Comparison of ENCODE assay signal across 20 cellular contexts in the genomic region with DNA sequence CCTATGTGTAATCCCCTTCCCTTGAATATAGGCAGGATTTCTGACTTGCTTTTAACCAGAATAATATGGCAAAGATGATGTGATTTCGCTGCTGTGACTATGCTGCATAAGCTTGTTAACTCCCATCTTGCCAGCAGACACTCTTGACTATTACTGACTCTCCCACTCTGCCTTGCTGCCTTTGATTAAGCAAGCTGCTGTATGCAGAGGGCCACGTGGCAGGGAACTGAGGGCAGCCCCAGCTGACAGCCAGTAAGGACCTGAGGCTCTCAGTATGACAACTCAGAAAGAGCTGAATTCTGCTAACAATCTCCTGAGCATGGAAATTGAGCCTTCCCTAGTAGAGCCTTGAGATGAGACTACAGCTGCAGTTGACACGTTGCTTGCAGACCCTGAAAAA.
DNase-seq lines count a peak whose midpoint lies in the region; ATAC-seq and TF ChIP-seq lines count a peak whose summit lies in the region.
"Had no signal": no experiment of that assay in that cellular context is flagged by ENCODE, and none has a peak within 500 bp of the region (broad histone marks: within the 10 kb centered on the region; RNA-seq: fewer than 3 reads in every experiment).

No MANE protein-coding gene starts in this region.

- POLR2A ChIA-PET in SK-N-SH (lab: Yijun Ruan, JAX) = interaction anchor here (0.6 kb wide), 1 partner anchor 1769 kb away, joined by 5 read pairs; no protein-coding TSS in a partner anchor

- H3K4me2 ChIP-seq in SK-N-SH = no peak overlapping the region
- no peak overlapping the region for H3K4me2 ChIP-seq in fibroblast of lung (ENCODE audit: extremely low read depth, insufficient read depth, low read length)

- no peaks in the 10 kb centered on the region for H3K27me3 Mint-ChIP-seq in stimulated activated naive CD8-positive, alpha-beta T cell treated with anti-CD3 and anti-CD28 coated beads, Interleukin-15, amount 100 ng/mL, for 72 hours
- H3K27me3 Mint-ChIP-seq: central memory CD8-positive, alpha-beta T cell; type B pancreatic cell had no signal

- no peak for TF ChIP-seq RAD21 in SK-N-SH (IDR thresholded peaks at IDR 0.05; ENCODE audit: low read length)

- H4K20me1 ChIP-seq in SK-N-SH (ENCODE audit: insufficient read depth) (no peaks in the 10 kb centered on the region), fibroblast of lung (ENCODE audit: control insufficient read depth, extremely low read depth, insufficient read depth, low read length) (no peaks in the 10 kb centered on the region)

- ATAC-seq in SK-N-SH treated with all-trans-retinoic acid at 6 μM for 48 hours (no peak), GM19467 (IDR thresholded peaks at IDR 0.05; ENCODE audit: unreplicated experiment) (no peak)
- peak; percentile 12 for ATAC-seq in stimulated activated naive CD8-positive, alpha-beta T cell treated with anti-CD3 and anti-CD28 coated beads, Interleukin-15, amount 100 ng/mL, for 72 hours
- ATAC-seq: esophagus mucosa, lower lobe of right lung, right lobe of liver had no signal

- no peaks in the 10 kb centered on the region for H3F3A ChIP-seq in SK-N-SH (replicated peaks; ENCODE audit: insufficient read depth)

- 37% methylated on average over 3 of the region's 3 CpGs for WGBS in SK-N-SH (ENCODE audit: low lambda C conversion rate)

- H3K36me3 ChIP-seq in SK-N-SH (replicated peaks in 1 of 2; ENCODE audit: control insufficient read depth in 1 of 2, insufficient read depth in 2 of 2, low read length in 1 of 2) (no peaks in the 10 kb centered on the region), fibroblast of lung (ENCODE audit: control insufficient read depth, insufficient read depth, low read length) (no peaks in the 10 kb centered on the region)
- H3K36me3 ChIP-seq: lower lobe of right lung, ovary, right lobe of liver, stomach had no signal

- H3K4me1 ChIP-seq in SK-N-SH (ENCODE audit: control insufficient read depth in 1 of 2, insufficient read depth in 2 of 2, low read depth in 1 of 2, low read length in 1 of 2) (peaks cover 0 to 8% of the 10 kb centered on the region in 2 experiments; a peak in 2 of 4 replicates), fibroblast of lung (ENCODE audit: control insufficient read depth, extremely low read depth, insufficient read depth, low read length) (no peaks in the 10 kb centered on the region)
- H3K4me1 ChIP-seq: lower lobe of right lung, right lobe of liver, stomach had no signal

- H3K4me3 ChIP-seq in SK-N-SH (ENCODE audit: low read depth in 2 of 2, low read length in 1 of 2) (no peak overlapping the region), fibroblast of lung (replicated peaks in 1 of 4; ENCODE audit: control extremely low read depth in 1 of 4, insufficient read depth in 1 of 4, low read depth in 3 of 4, low read length in 4 of 4) (no peak overlapping the region)
- H3K4me3 ChIP-seq: lower lobe of right lung, ovary, right lobe of liver, stomach had no signal

- no peaks in the 10 kb centered on the region for H3K79me2 ChIP-seq in SK-N-SH (ENCODE audit: insufficient read depth)
- no peaks in the 10 kb centered on the region for H3K79me2 ChIP-seq in fibroblast of lung (ENCODE audit: control insufficient read depth, insufficient read depth, low read length)

- no peak overlapping the region for H3K9ac ChIP-seq in SK-N-SH
- no peak overlapping the region for H3K9ac ChIP-seq in fibroblast of lung (ENCODE audit: insufficient read depth, low read length)

- no peak for TF ChIP-seq EP300 in SK-N-SH (IDR thresholded peaks at IDR 0.05; ENCODE audit: borderline replicate concordance in 1 of 2, low read depth in 1 of 2, low read length in 1 of 2)

- H3K27ac ChIP-seq in SK-N-SH (ENCODE audit: low read depth in 2 of 2, low read length in 1 of 2) (no peak overlapping the region), fibroblast of lung (ENCODE audit: insufficient read depth, low read length) (no peak overlapping the region)
- H3K27ac ChIP-seq: lower lobe of right lung, ovary, right lobe of liver, stomach had no signal

- CTCF ChIA-PET in SK-N-SH (lab: Yijun Ruan, JAX) = interaction anchor here (0.7 to 3.3 kb wide), 9 partner anchors 9 to 1240 kb away, joined by 3 to 23 read pairs (median 6); no protein-coding TSS in a partner anchor

- H3K4me3 Mint-ChIP-seq in stimulated activated naive CD8-positive, alpha-beta T cell treated with anti-CD3 and anti-CD28 coated beads, Interleukin-15, amount 100 ng/mL, for 72 hours = no peak overlapping the region
- H3K4me3 Mint-ChIP-seq: central memory CD8-positive, alpha-beta T cell; immature natural killer cell; type B pancreatic cell had no signal

- DNase-seq in SK-N-SH (no peak), NCI-H2227 (lab: John Stamatoyannopoulos, UW; ENCODE audit: unreplicated experiment) (peak; percentile 56), fibroblast of lung (ENCODE audit: low read depth in 2 of 2) (no peak), A172 (ENCODE audit: low spot score) (no peak), DMS153 (lab: John Stamatoyannopoulos, UW) (no peak)
- no peak for DNase-seq in stimulated activated naive CD8-positive, alpha-beta T cell treated with anti-CD3 and anti-CD28 coated beads, Interleukin-15, amount 100 ng/mL, for 72 hours
- DNase-seq: activated gamma-delta T cell treated with Interleukin-2 at 50 U/mL for 16 hours, anterior cingulate cortex, immature natural killer cell, lower lobe of right lung, NCI-H1930, NCI-H526, ovary, right lobe of liver, stomach had no signal

- no peaks in the 10 kb centered on the region for H3K9me3 Mint-ChIP-seq in stimulated activated naive CD8-positive, alpha-beta T cell treated with anti-CD3 and anti-CD28 coated beads, Interleukin-15, amount 100 ng/mL, for 72 hours
- H3K9me3 Mint-ChIP-seq: central memory CD8-positive, alpha-beta T cell; type B pancreatic cell had no signal

- no peak overlapping the region for H3K27ac Mint-ChIP-seq in stimulated activated naive CD8-positive, alpha-beta T cell treated with anti-CD3 and anti-CD28 coated beads, Interleukin-15, amount 100 ng/mL, for 72 hours
- H3K27ac Mint-ChIP-seq: type B pancreatic cell had no signal

- H3K27me3 ChIP-seq in SK-N-SH (ENCODE audit: insufficient read depth) (no peaks in the 10 kb centered on the region), fibroblast of lung (ENCODE audit: control insufficient read depth, insufficient read depth, low read length) (no peaks in the 10 kb centered on the region)
- H3K27me3 ChIP-seq: ovary, right lobe of liver, stomach had no signal

- H3K9me3 ChIP-seq in SK-N-SH (no peaks in the 10 kb centered on the region), fibroblast of lung (ENCODE audit: control insufficient read depth, insufficient read depth, low read depth, low read length) (no peaks in the 10 kb centered on the region)
- H3K9me3 ChIP-seq: lower lobe of right lung, ovary, right lobe of liver, stomach had no signal

- H2AFZ ChIP-seq in SK-N-SH (ENCODE audit: low read depth) = no peak overlapping the region
- peak overlapping the region; percentile 7 for H2AFZ ChIP-seq in fibroblast of lung (ENCODE audit: low read length)

- no peaks in the 10 kb centered on the region for H3K4me1 Mint-ChIP-seq in stimulated activated naive CD8-positive, alpha-beta T cell treated with anti-CD3 and anti-CD28 coated beads, Interleukin-15, amount 100 ng/mL, for 72 hours
- H3K4me1 Mint-ChIP-seq: central memory CD8-positive, alpha-beta T cell had no signal

- TF ChIP-seq CTCF in SK-N-SH (IDR thresholded peaks at IDR 0.05) = no peak
- no peak for TF ChIP-seq CTCF in fibroblast of lung (conservative IDR thresholded peaks at IDR 0.05 in 1 of 2, IDR thresholded peaks at IDR 0.05 in 1 of 2; ENCODE audit: low read depth in 1 of 2, low read length in 2 of 2)

- H3K9me2 ChIP-seq in SK-N-SH = no peaks in the 10 kb centered on the region

TF ChIP-seq in SK-N-SH, 30 proteins besides CTCF, POLR2A, EP300 and RAD21:
- TF ChIP-seq MXI1 (IDR thresholded peaks at IDR 0.05; ENCODE audit: low read depth, low read length) (peak; percentile 79; the same call in 1 of the 2 replicates), EZH2phosphoT487 (IDR thresholded peaks at IDR 0.05; ENCODE audit: borderline replicate concordance, low read depth) (no peak)

TF ChIP-seq in SK-N-SH treated with all-trans-retinoic acid at 6 μM for 48 hours, 23 proteins besides CTCF, POLR2A, EP300 and RAD21 (continues in another document):
- TF ChIP-seq, protein P1, sequence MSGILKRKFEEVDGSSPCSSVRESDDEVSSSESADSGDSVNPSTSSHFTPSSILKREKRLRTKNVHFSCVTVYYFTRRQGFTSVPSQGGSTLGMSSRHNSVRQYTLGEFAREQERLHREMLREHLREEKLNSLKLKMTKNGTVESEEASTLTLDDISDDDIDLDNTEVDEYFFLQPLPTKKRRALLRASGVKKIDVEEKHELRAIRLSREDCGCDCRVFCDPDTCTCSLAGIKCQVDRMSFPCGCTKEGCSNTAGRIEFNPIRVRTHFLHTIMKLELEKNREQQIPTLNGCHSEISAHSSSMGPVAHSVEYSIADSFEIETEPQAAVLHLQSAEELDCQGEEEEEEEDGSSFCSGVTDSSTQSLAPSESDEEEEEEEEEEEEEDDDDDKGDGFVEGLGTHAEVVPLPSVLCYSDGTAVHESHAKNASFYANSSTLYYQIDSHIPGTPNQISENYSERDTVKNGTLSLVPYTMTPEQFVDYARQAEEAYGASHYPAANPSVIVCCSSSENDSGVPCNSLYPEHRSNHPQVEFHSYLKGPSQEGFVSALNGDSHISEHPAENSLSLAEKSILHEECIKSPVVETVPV (CRISPR knock-in tag; IDR thresholded peaks at IDR 0.05) = no peak
- TF ChIP-seq ZNF8 (CRISPR knock-in tag; IDR thresholded peaks at IDR 0.05) (no peak), PPARA (CRISPR knock-in tag; IDR thresholded peaks at IDR 0.05; ENCODE audit: borderline replicate concordance) (no peak), BACH2 (CRISPR knock-in tag; IDR thresholded peaks at IDR 0.05; ENCODE audit: borderline replicate concordance) (no peak), ZNF70 (CRISPR knock-in tag; IDR thresholded peaks at IDR 0.05) (no peak), SNAI2 (CRISPR knock-in tag; IDR thresholded peaks at IDR 0.05) (no peak), ZC3H10 (CRISPR knock-in tag; IDR thresholded peaks at IDR 0.05) (no peak), TOX (CRISPR knock-in tag; IDR thresholded peaks at IDR 0.05; ENCODE audit: borderline replicate concordance) (no peak), TCF4 (CRISPR knock-in tag; IDR thresholded peaks at IDR 0.05; ENCODE audit: borderline replicate concordance) (no peak)
- TF ChIP-seq, protein P2, sequence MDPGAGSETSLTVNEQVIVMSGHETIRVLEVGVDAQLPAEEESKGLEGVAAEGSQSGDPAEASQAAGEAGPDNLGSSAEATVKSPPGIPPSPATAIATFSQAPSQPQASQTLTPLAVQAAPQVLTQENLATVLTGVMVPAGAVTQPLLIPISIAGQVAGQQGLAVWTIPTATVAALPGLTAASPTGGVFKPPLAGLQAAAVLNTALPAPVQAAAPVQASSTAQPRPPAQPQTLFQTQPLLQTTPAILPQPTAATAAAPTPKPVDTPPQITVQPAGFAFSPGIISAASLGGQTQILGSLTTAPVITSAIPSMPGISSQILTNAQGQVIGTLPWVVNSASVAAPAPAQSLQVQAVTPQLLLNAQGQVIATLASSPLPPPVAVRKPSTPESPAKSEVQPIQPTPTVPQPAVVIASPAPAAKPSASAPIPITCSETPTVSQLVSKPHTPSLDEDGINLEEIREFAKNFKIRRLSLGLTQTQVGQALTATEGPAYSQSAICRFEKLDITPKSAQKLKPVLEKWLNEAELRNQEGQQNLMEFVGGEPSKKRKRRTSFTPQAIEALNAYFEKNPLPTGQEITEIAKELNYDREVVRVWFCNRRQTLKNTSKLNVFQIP (CRISPR knock-in tag; IDR thresholded peaks at IDR 0.05; ENCODE audit: borderline replicate concordance, low read depth) = no peak
